ENCODE assay signal across 1 cellular context in the genomic region with DNA sequence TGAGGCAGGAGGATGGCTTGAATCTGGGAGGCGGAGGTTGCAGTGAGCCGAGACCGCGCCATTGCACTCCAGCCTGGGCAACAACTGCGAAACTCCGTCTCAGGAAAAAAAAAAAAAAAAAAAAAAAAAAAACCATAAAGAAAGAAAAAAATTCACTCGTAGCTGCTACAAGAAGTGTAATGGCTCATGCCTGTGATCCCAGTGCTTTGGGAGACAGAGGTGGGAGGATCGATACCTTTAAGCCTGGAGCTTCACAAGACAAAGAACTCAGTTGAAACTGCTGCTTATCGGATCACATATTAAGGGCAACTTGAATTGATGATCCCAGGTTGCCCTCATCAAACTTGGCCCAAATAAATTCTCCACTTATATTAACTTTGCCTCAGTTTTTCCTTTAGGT.
TF ChIP-seq lines count a peak whose summit lies in the region.

No MANE protein-coding gene starts in this region.

TF ChIP-seq in SK-N-SH, 30 proteins besides CTCF, POLR2A, EP300 and RAD21 (continued from another document):
- TF ChIP-seq PBX3 (IDR thresholded peaks at IDR 0.05) (no peak), CHD2 (IDR thresholded peaks at IDR 0.05; ENCODE audit: low read length, partially characterized antibody) (no peak), MXI1 (IDR thresholded peaks at IDR 0.05; ENCODE audit: low read depth, low read length) (no peak), RXRA (IDR thresholded peaks at IDR 0.05; ENCODE audit: borderline replicate concordance, low read depth) (no peak), RFX5 (IDR thresholded peaks at IDR 0.05; ENCODE audit: low read length) (no peak), SMC3 (IDR thresholded peaks at IDR 0.05; ENCODE audit: low read depth, low read length) (no peak), TAF1 (IDR thresholded peaks at IDR 0.05; ENCODE audit: borderline replicate concordance, low read depth, low read length) (no peak), POLR2AphosphoS5 (IDR thresholded peaks at IDR 0.05; ENCODE audit: low read depth, low read length) (no peak), SIN3A (IDR thresholded peaks at IDR 0.05; ENCODE audit: borderline replicate concordance, low read depth, low read length) (no peak)
- TF ChIP-seq, protein P1, sequence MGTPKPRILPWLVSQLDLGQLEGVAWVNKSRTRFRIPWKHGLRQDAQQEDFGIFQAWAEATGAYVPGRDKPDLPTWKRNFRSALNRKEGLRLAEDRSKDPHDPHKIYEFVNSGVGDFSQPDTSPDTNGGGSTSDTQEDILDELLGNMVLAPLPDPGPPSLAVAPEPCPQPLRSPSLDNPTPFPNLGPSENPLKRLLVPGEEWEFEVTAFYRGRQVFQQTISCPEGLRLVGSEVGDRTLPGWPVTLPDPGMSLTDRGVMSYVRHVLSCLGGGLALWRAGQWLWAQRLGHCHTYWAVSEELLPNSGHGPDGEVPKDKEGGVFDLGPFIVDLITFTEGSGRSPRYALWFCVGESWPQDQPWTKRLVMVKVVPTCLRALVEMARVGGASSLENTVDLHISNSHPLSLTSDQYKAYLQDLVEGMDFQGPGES (IDR thresholded peaks at IDR 0.05; ENCODE audit: low read depth, low read length): no peak
- TF ChIP-seq, protein P2, sequence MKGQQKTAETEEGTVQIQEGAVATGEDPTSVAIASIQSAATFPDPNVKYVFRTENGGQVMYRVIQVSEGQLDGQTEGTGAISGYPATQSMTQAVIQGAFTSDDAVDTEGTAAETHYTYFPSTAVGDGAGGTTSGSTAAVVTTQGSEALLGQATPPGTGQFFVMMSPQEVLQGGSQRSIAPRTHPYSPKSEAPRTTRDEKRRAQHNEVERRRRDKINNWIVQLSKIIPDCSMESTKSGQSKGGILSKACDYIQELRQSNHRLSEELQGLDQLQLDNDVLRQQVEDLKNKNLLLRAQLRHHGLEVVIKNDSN (IDR thresholded peaks at IDR 0.05; ENCODE audit: borderline replicate concordance, low read depth): no peak
